8 cellular contexts compared by ENCODE assay signal in genomic region chr19:21141787-21142464, GRCh38. TPM values are rescaled to one million over a fixed set of nuclear protein-coding genes. Genes with fewer than 3 reads are reported as not detected.
A peak's percentile ranks its signal among the peaks of the same experiment; 100 is the strongest.
DNase-seq lines count a peak whose midpoint lies in the region; ATAC-seq and TF ChIP-seq lines count a peak whose summit lies in the region.

TSS of gene ZNF431 (plus strand) at chr19:21142040. CDS start at chr19:21142184, 144 bp downstream.

- H3K27ac ChIP-seq in upper lobe of left lung = peak within 1 kb of the TSS; percentile 81 to 89 (median 84)

- H3K9me3 ChIP-seq in T-helper 17 cell (ENCODE audit: control insufficient read depth, low read length, poor library complexity, severe bottlenecking) = no peaks in the 10 kb centered on the region
- H3K9me3 ChIP-seq in upper lobe of left lung = no peaks in the 10 kb centered on the region

- ATAC-seq in GM18498 (IDR thresholded peaks at IDR 0.05; ENCODE audit: unreplicated experiment) (peak; percentile 97), HG02885 (IDR thresholded peaks at IDR 0.05; ENCODE audit: poor library complexity, unreplicated experiment) (peak; percentile 99), T-helper 17 cell (peak; percentile 100), left cardiac atrium (peak; percentile 100), upper lobe of left lung (ENCODE audit: low FRiP score in 2 of 2) (peak; percentile 96 to 98)

- DNase-seq in NCI-H187 (lab: John Stamatoyannopoulos, UW) (peak; percentile 48 to 71), T-helper 17 cell (peak; percentile 66 to 77 (median 76)), amniotic stem cell (lab: John Stamatoyannopoulos, UW) (peak; percentile 93), left cardiac atrium (peak; percentile 94), posterior vena cava (ENCODE audit: low spot score) (peak; percentile 97), upper lobe of left lung (peak; percentile 88 to 96)

- no peak for TF ChIP-seq CTCF in upper lobe of left lung (IDR thresholded peaks at IDR 0.05)

- TF ChIP-seq EP300 in upper lobe of left lung (IDR thresholded peaks at IDR 0.05) = no peak

- no peaks in the 10 kb centered on the region for H3K27me3 Mint-ChIP-seq in T-helper 17 cell

- H3K4me3 Mint-ChIP-seq in T-helper 17 cell = peak within 1 kb of the TSS; percentile 95

- H3K36me3 Mint-ChIP-seq in T-helper 17 cell (ENCODE audit: low read depth) = peaks cover 5% of the 10 kb centered on the region

- H3K36me3 ChIP-seq in upper lobe of left lung = peaks cover 0 to 34% (median 11%) of the 10 kb centered on the region in 4 donors

- intact Hi-C loops in left cardiac atrium (cut with DNase I) = loop anchor here in 1 of 2 donors (10.0 kb wide), 1 partner anchor 477 kb away; the partner anchor contains the start of gene ZNF626
- intact Hi-C loops in posterior vena cava (cut with DNase I) = no loop called here

- H3K4me1 Mint-ChIP-seq in T-helper 17 cell = peaks cover 19% of the 10 kb centered on the region

- peak within 1 kb of the TSS; percentile 68 to 82 (median 74) for H3K4me3 ChIP-seq in upper lobe of left lung

- no peaks in the 10 kb centered on the region for H3K27me3 ChIP-seq in upper lobe of left lung

- H3K4me1 ChIP-seq in upper lobe of left lung = peaks cover 6 to 13% (median 8%) of the 10 kb centered on the region in 4 donors

- WGBS in upper lobe of left lung, 2 donors = 1% methylated on average over 23 to 26 of the region's 30 CpGs

- peak in 2 of 4 donors; percentile 69 to 83 for TF ChIP-seq POLR2A in upper lobe of left lung (IDR thresholded peaks at IDR 0.05)

- H3K27ac Mint-ChIP-seq in T-helper 17 cell = peak within 1 kb of the TSS; percentile 98

RNA-seq across cellular contexts. Expression of gene ZNF431, which starts in this region (rescaled TPM):
- 10 to 100 TPM; 20.9 to 21.0 TPM for total RNA-seq in T-helper 17 cell
- total RNA-seq in left cardiac atrium = 10 to 100 TPM in 1 of 2 donors, 1 to 10 TPM in 1; 6.8 to 10.9 TPM
- 10 to 100 TPM; 10.1 to 11.1 TPM for total RNA-seq in posterior vena cava
- 10 to 100 TPM; 16.6 to 74.1 (median 38.1) TPM for total RNA-seq in upper lobe of left lung

Comparison
In these comparisons a context has a peak if more than half of its experiments do, and no peak if none do; other contexts are left out.
1. Peak in every context shown above with its lines: DNase-seq, ATAC-seq, H3K4me3 ChIP-seq and H3K27ac ChIP-seq.